ENCODE assay signal across 8 cellular contexts in genomic region chr18:79405781-79406575, GRCh38. TPM values are rescaled to one million over a fixed set of nuclear protein-coding genes. Genes with fewer than 3 reads are reported as not detected.
DNase-seq lines count a peak whose midpoint lies in the region; ATAC-seq and TF ChIP-seq lines count a peak whose summit lies in the region.

No MANE protein-coding gene starts in this region.

- H3K27ac ChIP-seq in substantia nigra (ENCODE audit: low read depth, low read length, poor library complexity, severe bottlenecking), result peak overlapping the region; percentile 52

- H3K4me1 Mint-ChIP-seq in T-helper 17 cell, result peaks cover 45% of the 10 kb centered on the region
- peaks cover 63% of the 10 kb centered on the region for H3K4me1 Mint-ChIP-seq in activated naive CD8-positive, alpha-beta T cell treated with anti-CD3 and anti-CD28 coated beads, Interleukin-2, amount 50 U/mL, for 24 hours
- peaks cover 30 to 38% of the 10 kb centered on the region in 2 donors for H3K4me1 Mint-ChIP-seq in natural killer cell treated with Interleukin-12 subunit alpha and Interleukin-12 subunit beta and Interleukin-15 and Interleukin-18, amount 100 ng/mL, for 72 hours (ENCODE audit: low read depth in 2 of 2)

- DNase-seq in T-helper 17 cell (peak; percentile 71 to 80 (median 77)), substantia nigra (lab: John Stamatoyannopoulos, UW) (peak in 18 of 49 donors; percentile 19 to 66 (median 37)), NCI-H2171 (lab: John Stamatoyannopoulos, UW) (no peak), SHP77 (lab: John Stamatoyannopoulos, UW) (no peak)
- DNase-seq in activated naive CD8-positive, alpha-beta T cell treated with anti-CD3 and anti-CD28 coated beads, Interleukin-2, amount 50 U/mL, for 24 hours, result peak; percentile 87
- DNase-seq in natural killer cell treated with Interleukin-12 subunit alpha and Interleukin-12 subunit beta and Interleukin-15 and Interleukin-18, amount 100 ng/mL, for 72 hours (ENCODE audit: low spot score), result peak; percentile 87

- H3K9me3 Mint-ChIP-seq in activated naive CD8-positive, alpha-beta T cell treated with anti-CD3 and anti-CD28 coated beads, Interleukin-2, amount 50 U/mL, for 24 hours, result no peaks in the 10 kb centered on the region
- H3K9me3 Mint-ChIP-seq in natural killer cell treated with Interleukin-12 subunit alpha and Interleukin-12 subunit beta and Interleukin-15 and Interleukin-18, amount 100 ng/mL, for 72 hours, result no peaks in the 10 kb centered on the region

- peaks cover 3% of the 10 kb centered on the region for H3K36me3 Mint-ChIP-seq in T-helper 17 cell (ENCODE audit: low read depth)
- H3K36me3 Mint-ChIP-seq in activated naive CD8-positive, alpha-beta T cell treated with anti-CD3 and anti-CD28 coated beads, Interleukin-2, amount 50 U/mL, for 24 hours (ENCODE audit: low read depth), result peaks cover 45% of the 10 kb centered on the region
- no peaks in the 10 kb centered on the region for H3K36me3 Mint-ChIP-seq in natural killer cell treated with Interleukin-12 subunit alpha and Interleukin-12 subunit beta and Interleukin-15 and Interleukin-18, amount 100 ng/mL, for 72 hours

- no peaks in the 10 kb centered on the region for H3K9me3 ChIP-seq in T-helper 17 cell (ENCODE audit: control insufficient read depth, low read length, poor library complexity, severe bottlenecking)

- TF ChIP-seq POLR2A in GM18505 (IDR thresholded peaks at IDR 0.05; ENCODE audit: borderline replicate concordance, extremely low read depth, insufficient read depth, insufficient read length), result peak; percentile 44

- H3K27ac Mint-ChIP-seq in T-helper 17 cell, result peak overlapping the region; percentile 99
- H3K27ac Mint-ChIP-seq in activated naive CD8-positive, alpha-beta T cell treated with anti-CD3 and anti-CD28 coated beads, Interleukin-2, amount 50 U/mL, for 24 hours, result peak overlapping the region; percentile 94
- H3K27ac Mint-ChIP-seq in natural killer cell treated with Interleukin-12 subunit alpha and Interleukin-12 subunit beta and Interleukin-15 and Interleukin-18, amount 100 ng/mL, for 72 hours, result peak overlapping the region; percentile 98 to 99

- ATAC-seq in GM18505 (IDR thresholded peaks at IDR 0.05; ENCODE audit: unreplicated experiment) (peak; percentile 71), HG02870 (IDR thresholded peaks at IDR 0.05; ENCODE audit: unreplicated experiment) (peak; percentile 48), T-helper 17 cell (peak; percentile 85)
- peak; percentile 87 for ATAC-seq in activated naive CD8-positive, alpha-beta T cell treated with anti-CD3 and anti-CD28 coated beads, Interleukin-2, amount 50 U/mL, for 24 hours
- peak; percentile 87 to 89 for ATAC-seq in natural killer cell treated with Interleukin-12 subunit alpha and Interleukin-12 subunit beta and Interleukin-15 and Interleukin-18, amount 100 ng/mL, for 72 hours

- H3K27me3 Mint-ChIP-seq in T-helper 17 cell, result no peaks in the 10 kb centered on the region
- H3K27me3 Mint-ChIP-seq in activated naive CD8-positive, alpha-beta T cell treated with anti-CD3 and anti-CD28 coated beads, Interleukin-2, amount 50 U/mL, for 24 hours, result no peaks in the 10 kb centered on the region
- H3K27me3 Mint-ChIP-seq in natural killer cell treated with Interleukin-12 subunit alpha and Interleukin-12 subunit beta and Interleukin-15 and Interleukin-18, amount 100 ng/mL, for 72 hours, result no peaks in the 10 kb centered on the region

- H3K4me3 Mint-ChIP-seq in T-helper 17 cell, result peak overlapping the region; percentile 97
- peak overlapping the region; percentile 77 for H3K4me3 Mint-ChIP-seq in activated naive CD8-positive, alpha-beta T cell treated with anti-CD3 and anti-CD28 coated beads, Interleukin-2, amount 50 U/mL, for 24 hours
- H3K4me3 Mint-ChIP-seq in natural killer cell treated with Interleukin-12 subunit alpha and Interleukin-12 subunit beta and Interleukin-15 and Interleukin-18, amount 100 ng/mL, for 72 hours, result peak overlapping the region; percentile 89

RNA-seq across cellular contexts. Expression of gene NFATC1, which starts 10.2 kb away (rescaled TPM):
- total RNA-seq in T-helper 17 cell, result 10 to 100 TPM; 73.4 to 77.8 TPM
- 10 to 100 TPM; 22.3 to 34.4 TPM for total RNA-seq in natural killer cell treated with Interleukin-12 subunit alpha and Interleukin-12 subunit beta and Interleukin-15 and Interleukin-18, amount 100 ng/mL, for 72 hours

Comparison
In these comparisons a context has a peak if more than half of its experiments do, and no peak if none do; other contexts are left out.
1. DNase-seq: peak in T-helper 17 cell (3 of 3), activated naive CD8-positive, alpha-beta T cell treated with anti-CD3 and anti-CD28 coated beads, Interleukin-2, amount 50 U/mL, for 24 hours (single experiment) and natural killer cell treated with Interleukin-12 subunit alpha and Interleukin-12 subunit beta and Interleukin-15 and Interleukin-18, amount 100 ng/mL, for 72 hours (single experiment); none in NCI-H2171 (single experiment) and SHP77 (0 of 2).
2. Peak in every context shown above with its lines, with median percentiles within 50 percentile points of each other: ATAC-seq, H3K27ac Mint-ChIP-seq and H3K4me3 Mint-ChIP-seq.